21 cellular contexts compared by ENCODE assay signal in genomic region chr2:54952425-54952824, GRCh38.
A peak's percentile ranks its signal among the peaks of the same experiment; 100 is the strongest.
DNase-seq lines count a peak whose midpoint lies in the region; ATAC-seq, FAIRE-seq and TF ChIP-seq lines count a peak whose summit lies in the region.
"Had no signal": no experiment of that assay in that cellular context is flagged by ENCODE, and none has a peak within 500 bp of the region (broad histone marks: within the 10 kb centered on the region; RNA-seq: fewer than 3 reads in every experiment).

No MANE protein-coding gene starts in this region.

- TF ChIP-seq CTCF in SK-N-SH (IDR thresholded peaks at IDR 0.05) (no peak), Loucy (conservative IDR thresholded peaks at IDR 0.05; ENCODE audit: low read length) (no peak), astrocyte (IDR thresholded peaks at IDR 0.05; ENCODE audit: insufficient read depth, low read depth, low read length) (no peak)

- no peak for TF ChIP-seq EP300 in SK-N-SH (IDR thresholded peaks at IDR 0.05; ENCODE audit: borderline replicate concordance in 1 of 2, low read depth in 1 of 2, low read length in 1 of 2)

- H3K4me1 ChIP-seq in SK-N-SH (ENCODE audit: control insufficient read depth in 1 of 2, insufficient read depth in 2 of 2, low read depth in 1 of 2, low read length in 1 of 2) (peaks cover 5 to 9% of the 10 kb centered on the region in 2 experiments; a peak in 3 of 4 replicates), Loucy (ENCODE audit: insufficient read depth, low read length, poor library complexity, severe bottlenecking) (peaks cover 21% of the 10 kb centered on the region), astrocyte (ENCODE audit: insufficient read depth, low read length) (peaks cover 4% of the 10 kb centered on the region)
- H3K4me1 ChIP-seq: Peyer's patch had no signal

- H3F3A ChIP-seq in SK-N-SH (replicated peaks; ENCODE audit: insufficient read depth) (no peaks in the 10 kb centered on the region), Loucy (ENCODE audit: low read depth) (no peaks in the 10 kb centered on the region)

- no peak overlapping the region for H2AFZ ChIP-seq in SK-N-SH (ENCODE audit: low read depth)
- H2AFZ ChIP-seq in Loucy (ENCODE audit: low read length): no peak overlapping the region
- no peak overlapping the region for H2AFZ ChIP-seq in astrocyte (ENCODE audit: low read depth, low read length)
- H2AFZ ChIP-seq: GM23338 had no signal

- no peaks in the 10 kb centered on the region for H4K20me1 ChIP-seq in SK-N-SH (ENCODE audit: insufficient read depth)
- no peaks in the 10 kb centered on the region for H4K20me1 ChIP-seq in Loucy (ENCODE audit: insufficient read depth, low read length, poor library complexity, severe bottlenecking)
- H4K20me1 ChIP-seq in astrocyte (ENCODE audit: insufficient read depth, low read length): no peaks in the 10 kb centered on the region

- peak overlapping the region in 1 of 2 experiments; percentile 20; a peak in 1 of 4 replicates for H3K27ac ChIP-seq in SK-N-SH (ENCODE audit: low read depth in 2 of 2, low read length in 1 of 2)
- no peak overlapping the region for H3K27ac ChIP-seq in astrocyte (ENCODE audit: low read depth, low read length)
- H3K27ac ChIP-seq: Peyer's patch had no signal

- H3K4me3 ChIP-seq in SK-N-SH (ENCODE audit: low read depth in 2 of 2, low read length in 1 of 2) (no peak overlapping the region), Loucy (ENCODE audit: low read length, poor library complexity, severe bottlenecking) (no peak overlapping the region), astrocyte (ENCODE audit: insufficient read depth, low read depth, low read length) (no peak overlapping the region)
- H3K4me3 ChIP-seq: GM12878, GM23338, Peyer's patch had no signal

- H3K9me3 ChIP-seq in SK-N-SH (no peaks in the 10 kb centered on the region), Loucy (ENCODE audit: insufficient read depth, low read depth, low read length) (no peaks in the 10 kb centered on the region), astrocyte (ENCODE audit: insufficient read depth, low read depth, low read length) (no peaks in the 10 kb centered on the region)
- H3K9me3 ChIP-seq: Peyer's patch had no signal

- intact Hi-C loops in Right ventricle myocardium inferior (cut with DNase I): no loop called here

- peaks cover 11% of the 10 kb centered on the region for H3K4me1 Mint-ChIP-seq in astrocyte (ENCODE audit: low read depth, unreplicated experiment)

- CTCF ChIA-PET in SK-N-SH (lab: Yijun Ruan, JAX): interaction anchor here (0.8 kb wide), 1 partner anchor 21 kb away, joined by 4 read pairs; no protein-coding TSS in a partner anchor

- ATAC-seq in SK-N-SH treated with all-trans-retinoic acid at 6 μM for 48 hours: no peak
- no peak for ATAC-seq in Right ventricle myocardium inferior
- ATAC-seq: GM12878, GM23338 had no signal

- no peak for DNase-seq in SK-N-SH
- no peak for DNase-seq in astrocyte (ENCODE audit: low read depth)
- peak; percentile 34 for DNase-seq in ureter (ENCODE audit: low spot score)
- DNase-seq in Right ventricle myocardium inferior (ENCODE audit: missing footprints): no peak
- no peak for DNase-seq in activated effector memory CD4-positive, alpha-beta T cell treated with Interleukin-2 at 50 U/mL for 16 hours
- no peak for DNase-seq in OCI-M2 (lab: John Stamatoyannopoulos, UW; ENCODE audit: unreplicated experiment)
- DNase-seq: Calu3; CD4-positive, alpha-beta memory T cell; GF-D8; KBM-7; NCI-H1417 treated with DMSO at 0.1 percent for 48 hours; NCI-H1930; NCI-H345; NCI-H524 treated with DMSO at 0.1 percent for 48 hours; Peyer's patch; Right ventricle myocardium superior had no signal

- H3K27me3 ChIP-seq in SK-N-SH (ENCODE audit: insufficient read depth) (no peaks in the 10 kb centered on the region), Loucy (ENCODE audit: insufficient read depth, low read length, poor library complexity, severe bottlenecking) (no peaks in the 10 kb centered on the region), astrocyte (ENCODE audit: insufficient read depth, low read length) (no peaks in the 10 kb centered on the region)
- H3K27me3 ChIP-seq: Peyer's patch had no signal

- H3K4me3 Mint-ChIP-seq in astrocyte (ENCODE audit: unreplicated experiment): no peak overlapping the region
- H3K4me3 Mint-ChIP-seq: CD4-positive, alpha-beta memory T cell; GM23338 had no signal

- POLR2A ChIA-PET in SK-N-SH (lab: Yijun Ruan, JAX): no interaction called here

- no peak for FAIRE-seq in astrocyte (lab: Jason Lieb, UNC)
- FAIRE-seq: GM12878, GM19239 had no signal

- H3K27ac Mint-ChIP-seq in astrocyte (ENCODE audit: unreplicated experiment): no peak overlapping the region
- H3K27ac Mint-ChIP-seq: CD4-positive, alpha-beta memory T cell; GM23338 had no signal

- H3K9ac ChIP-seq in SK-N-SH: no peak overlapping the region
- H3K9ac ChIP-seq in Loucy (ENCODE audit: low read depth, low read length, poor library complexity, severe bottlenecking): no peak overlapping the region
- H3K9ac ChIP-seq in astrocyte (ENCODE audit: low read length): no peak overlapping the region

- H3K9me2 ChIP-seq in SK-N-SH (no peaks in the 10 kb centered on the region), Loucy (replicated peaks; ENCODE audit: low read depth, low read length) (no peaks in the 10 kb centered on the region)

- WGBS in SK-N-SH (ENCODE audit: low lambda C conversion rate): 54% methylated on average over 5 of the region's 5 CpGs

- no peaks in the 10 kb centered on the region for H3K9me3 Mint-ChIP-seq in astrocyte (ENCODE audit: unreplicated experiment)
- H3K9me3 Mint-ChIP-seq: GM23338 had no signal

- TF ChIP-seq RAD21 in SK-N-SH (IDR thresholded peaks at IDR 0.05; ENCODE audit: low read length): no peak

- H3K36me3 Mint-ChIP-seq in astrocyte (ENCODE audit: low read depth, unreplicated experiment): peaks cover 8% of the 10 kb centered on the region
- H3K36me3 Mint-ChIP-seq: CD4-positive, alpha-beta memory T cell had no signal

- H3K4me2 ChIP-seq in SK-N-SH: 0 out of 2 replicates have a peak overlapping the region, but pooled peaks have one; percentile 31
- peak overlapping the region; percentile 31 for H3K4me2 ChIP-seq in Loucy (ENCODE audit: low read depth, low read length, poor library complexity, severe bottlenecking)
- peak overlapping the region; percentile 39 for H3K4me2 ChIP-seq in astrocyte (ENCODE audit: low read length)
- H3K4me2 ChIP-seq: GM23338 had no signal

- peaks cover 5% of the 10 kb centered on the region for H3K27me3 Mint-ChIP-seq in astrocyte (ENCODE audit: low read depth, unreplicated experiment)
- H3K27me3 Mint-ChIP-seq: CD4-positive, alpha-beta memory T cell had no signal

- H3K36me3 ChIP-seq in SK-N-SH (replicated peaks in 1 of 2; ENCODE audit: control insufficient read depth in 1 of 2, insufficient read depth in 2 of 2, low read length in 1 of 2): no peaks in the 10 kb centered on the region
- no peaks in the 10 kb centered on the region for H3K36me3 ChIP-seq in Loucy (ENCODE audit: insufficient read depth, low read length)
- no peaks in the 10 kb centered on the region for H3K36me3 ChIP-seq in astrocyte (ENCODE audit: insufficient read depth, low read length)
- H3K36me3 ChIP-seq: Peyer's patch had no signal

- no peaks in the 10 kb centered on the region for H3K79me2 ChIP-seq in SK-N-SH (ENCODE audit: insufficient read depth)
- no peaks in the 10 kb centered on the region for H3K79me2 ChIP-seq in Loucy (ENCODE audit: insufficient read depth, low read length)
- H3K79me2 ChIP-seq in astrocyte (ENCODE audit: insufficient read depth, low read length): no peaks in the 10 kb centered on the region

TF ChIP-seq in SK-N-SH, 30 proteins besides CTCF, POLR2A, EP300 and RAD21 (continues in another document):
- TF ChIP-seq RXRA (IDR thresholded peaks at IDR 0.05; ENCODE audit: borderline replicate concordance, low read depth) (no peak), NFIC (IDR thresholded peaks at IDR 0.05; ENCODE audit: borderline replicate concordance) (no peak), SIN3A (IDR thresholded peaks at IDR 0.05; ENCODE audit: borderline replicate concordance, low read depth, low read length) (no peak), SMC3 (IDR thresholded peaks at IDR 0.05; ENCODE audit: low read depth, low read length) (no peak), RFX5 (IDR thresholded peaks at IDR 0.05; ENCODE audit: low read length) (no peak), CHD2 (IDR thresholded peaks at IDR 0.05; ENCODE audit: low read length, partially characterized antibody) (no peak), ELF1 (IDR thresholded peaks at IDR 0.05) (no peak)
- TF ChIP-seq, protein P1, sequence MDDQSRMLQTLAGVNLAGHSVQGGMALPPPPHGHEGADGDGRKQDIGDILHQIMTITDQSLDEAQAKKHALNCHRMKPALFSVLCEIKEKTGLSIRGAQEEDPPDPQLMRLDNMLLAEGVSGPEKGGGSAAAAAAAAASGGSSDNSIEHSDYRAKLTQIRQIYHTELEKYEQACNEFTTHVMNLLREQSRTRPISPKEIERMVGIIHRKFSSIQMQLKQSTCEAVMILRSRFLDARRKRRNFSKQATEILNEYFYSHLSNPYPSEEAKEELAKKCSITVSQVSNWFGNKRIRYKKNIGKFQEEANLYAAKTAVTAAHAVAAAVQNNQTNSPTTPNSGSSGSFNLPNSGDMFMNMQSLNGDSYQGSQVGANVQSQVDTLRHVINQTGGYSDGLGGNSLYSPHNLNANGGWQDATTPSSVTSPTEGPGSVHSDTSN (IDR thresholded peaks at IDR 0.05): no peak

TF ChIP-seq in SK-N-SH treated with all-trans-retinoic acid at 6 μM for 48 hours, 23 proteins besides CTCF, POLR2A, EP300 and RAD21:
- no peak for TF ChIP-seq BACH2 (CRISPR knock-in tag; IDR thresholded peaks at IDR 0.05; ENCODE audit: borderline replicate concordance)
- TF ChIP-seq ZFP30 (CRISPR knock-in tag; IDR thresholded peaks at IDR 0.05): no peak
- TF ChIP-seq, protein P2, sequence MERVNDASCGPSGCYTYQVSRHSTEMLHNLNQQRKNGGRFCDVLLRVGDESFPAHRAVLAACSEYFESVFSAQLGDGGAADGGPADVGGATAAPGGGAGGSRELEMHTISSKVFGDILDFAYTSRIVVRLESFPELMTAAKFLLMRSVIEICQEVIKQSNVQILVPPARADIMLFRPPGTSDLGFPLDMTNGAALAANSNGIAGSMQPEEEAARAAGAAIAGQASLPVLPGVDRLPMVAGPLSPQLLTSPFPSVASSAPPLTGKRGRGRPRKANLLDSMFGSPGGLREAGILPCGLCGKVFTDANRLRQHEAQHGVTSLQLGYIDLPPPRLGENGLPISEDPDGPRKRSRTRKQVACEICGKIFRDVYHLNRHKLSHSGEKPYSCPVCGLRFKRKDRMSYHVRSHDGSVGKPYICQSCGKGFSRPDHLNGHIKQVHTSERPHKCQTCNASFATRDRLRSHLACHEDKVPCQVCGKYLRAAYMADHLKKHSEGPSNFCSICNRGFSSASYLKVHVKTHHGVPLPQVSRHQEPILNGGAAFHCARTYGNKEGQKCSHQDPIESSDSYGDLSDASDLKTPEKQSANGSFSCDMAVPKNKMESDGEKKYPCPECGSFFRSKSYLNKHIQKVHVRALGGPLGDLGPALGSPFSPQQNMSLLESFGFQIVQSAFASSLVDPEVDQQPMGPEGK (CRISPR knock-in tag; IDR thresholded peaks at IDR 0.05; ENCODE audit: borderline replicate concordance): no peak
